Comparison of ENCODE assay signal across 21 cellular contexts in genomic region chr16:77335652-77336234, GRCh38.
DNase-seq lines count a peak whose midpoint lies in the region; ATAC-seq and TF ChIP-seq lines count a peak whose summit lies in the region.
"Had no signal": no experiment of that assay in that cellular context is flagged by ENCODE, and none has a peak within 500 bp of the region (broad histone marks: within the 10 kb centered on the region; RNA-seq: fewer than 3 reads in every experiment).

No MANE protein-coding gene starts in this region.

- no peak for TF ChIP-seq CTCF in Calu3 (IDR thresholded peaks at IDR 0.05; ENCODE audit: unreplicated experiment)
- TF ChIP-seq CTCF in endodermal cell (conservative IDR thresholded peaks at IDR 0.05), result no peak

- H3K9me3 ChIP-seq in endodermal cell (ENCODE audit: control insufficient read depth, low read length), result peaks cover 8% of the 10 kb centered on the region
- H3K9me3 ChIP-seq: BLaER1 treated with 17β-estradiol and CSF1 and Interleukin-3, amounts not matched to agents 10 nM and 100 nM; left lung; sigmoid colon; upper lobe of right lung had no signal

- H3K27ac ChIP-seq in endodermal cell (ENCODE audit: low read depth, low read length), result no peak overlapping the region
- H3K27ac ChIP-seq: BLaER1 treated with 17β-estradiol and CSF1 and Interleukin-3, amounts not matched to agents 10 nM and 100 nM; left lung; sigmoid colon; SK-N-MC; upper lobe of right lung; VCaP had no signal

- H3K4me1 Mint-ChIP-seq in Calu3 (ENCODE audit: low read depth, unreplicated experiment) (peaks cover 11% of the 10 kb centered on the region), endodermal cell (peaks cover 18% of the 10 kb centered on the region)
- H3K4me1 Mint-ChIP-seq: activated naive CD4-positive, alpha-beta T cell treated with anti-CD3 and anti-CD28 coated beads, Interleukin-2, amount 50 U/mL, for 24 hours had no signal

- DNase-seq in Calu3 (peak; percentile 10), endodermal cell (peak; percentile 66), left kidney (ENCODE audit: low read depth, low spot score) (peak; percentile 73), dedifferentiated amniotic fluid mesenchymal stem cell (ENCODE audit: extremely low spot score) (no peak), HK-2 (ENCODE audit: unreplicated experiment) (no peak)
- DNase-seq: activated CD4-positive, alpha-beta T cell treated with anti-CD3 and anti-CD28 coated beads, Interleukin-2, amount 50 U/mL, for 1 hour; HCEC 1CT; KG1; left lung; NCI-H146; sigmoid colon; upper lobe of right lung had no signal

- H3K36me3 ChIP-seq in endodermal cell (ENCODE audit: control insufficient read depth, insufficient read depth, low read length), result peaks cover 39% of the 10 kb centered on the region
- H3K36me3 ChIP-seq: BLaER1 treated with 17β-estradiol and CSF1 and Interleukin-3, amounts not matched to agents 10 nM and 100 nM; left lung; sigmoid colon; upper lobe of right lung had no signal

- H3K36me3 Mint-ChIP-seq in Calu3 (ENCODE audit: insufficient read depth, unreplicated experiment), result peaks cover 4% of the 10 kb centered on the region
- peaks cover 39% of the 10 kb centered on the region for H3K36me3 Mint-ChIP-seq in endodermal cell (ENCODE audit: low read depth)
- H3K36me3 Mint-ChIP-seq: activated naive CD4-positive, alpha-beta T cell treated with anti-CD3 and anti-CD28 coated beads, Interleukin-2, amount 50 U/mL, for 24 hours had no signal

- intact Hi-C loops in Calu3 (cut with micrococcal nuclease; ENCODE audit: unreplicated experiment), result no loop called here

- peak overlapping the region; percentile 61 for H3K27ac Mint-ChIP-seq in Calu3 (ENCODE audit: unreplicated experiment)
- peak overlapping the region; percentile 10 for H3K27ac Mint-ChIP-seq in endodermal cell
- H3K27ac Mint-ChIP-seq: activated naive CD4-positive, alpha-beta T cell treated with anti-CD3 and anti-CD28 coated beads, Interleukin-2, amount 50 U/mL, for 24 hours; activated T-helper 1 cell treated with anti-CD3 and anti-CD28 coated beads, Interleukin-12 subunit alpha, Interleukin-12 subunit beta, Interleukin-2, Interleukin-4 antibody, amounts not matched to agents 30 ng/mL and 10 ng/mL and 1 ng/mL, durations not matched to agents 14 hours and 24 hours and 36 hours had no signal

- no peak overlapping the region for H3K4me3 ChIP-seq in endodermal cell (ENCODE audit: low read length)
- H3K4me3 ChIP-seq: BLaER1 treated with 17β-estradiol and CSF1 and Interleukin-3, amounts not matched to agents 10 nM and 100 nM; left lung; sigmoid colon; SK-N-MC; upper lobe of right lung had no signal

- no peaks in the 10 kb centered on the region for H3K27me3 Mint-ChIP-seq in Calu3 (ENCODE audit: unreplicated experiment)
- H3K27me3 Mint-ChIP-seq in endodermal cell (ENCODE audit: insufficient read depth), result no peaks in the 10 kb centered on the region

- no peak for TF ChIP-seq RAD21 in Ishikawa (IDR thresholded peaks at IDR 0.05; ENCODE audit: low read depth)

- H3K4me1 ChIP-seq in endodermal cell (ENCODE audit: control insufficient read depth, insufficient read depth, low read length), result peaks cover 5% of the 10 kb centered on the region
- H3K4me1 ChIP-seq: left lung, sigmoid colon, upper lobe of right lung had no signal

- ATAC-seq in HG03520 (IDR thresholded peaks at IDR 0.05; ENCODE audit: unreplicated experiment) (no peak), GM21576 (IDR thresholded peaks at IDR 0.05; ENCODE audit: unreplicated experiment) (no peak)
- ATAC-seq: esophagus mucosa, left lung, upper lobe of right lung had no signal

- TF ChIP-seq EP300 in Ishikawa (IDR thresholded peaks at IDR 0.05; ENCODE audit: borderline replicate concordance), result no peak

- no peaks in the 10 kb centered on the region for H3K27me3 ChIP-seq in endodermal cell (ENCODE audit: control insufficient read depth, insufficient read depth, low read length, poor library complexity, severe bottlenecking)
- H3K27me3 ChIP-seq: BLaER1 treated with 17β-estradiol and CSF1 and Interleukin-3, amounts not matched to agents 10 nM and 100 nM; left lung; sigmoid colon; upper lobe of right lung had no signal

- H3K4me3 Mint-ChIP-seq in Calu3 (ENCODE audit: low read depth, unreplicated experiment), result no peak overlapping the region
- no peak overlapping the region for H3K4me3 Mint-ChIP-seq in endodermal cell
- H3K4me3 Mint-ChIP-seq: activated naive CD4-positive, alpha-beta T cell treated with anti-CD3 and anti-CD28 coated beads, Interleukin-2, amount 50 U/mL, for 24 hours; activated T-helper 1 cell treated with anti-CD3 and anti-CD28 coated beads, Interleukin-12 subunit alpha, Interleukin-12 subunit beta, Interleukin-2, Interleukin-4 antibody, amounts not matched to agents 30 ng/mL and 10 ng/mL and 1 ng/mL, durations not matched to agents 14 hours and 24 hours and 36 hours had no signal

- no peak overlapping the region for H3K9ac ChIP-seq in endodermal cell (ENCODE audit: extremely low read depth, low read length, poor library complexity, severe bottlenecking)
- H3K9ac ChIP-seq: BLaER1 treated with 17β-estradiol and CSF1 and Interleukin-3, amounts not matched to agents 10 nM and 100 nM had no signal

- CTCF ChIA-PET in Calu3 (lab: Charles Lee), result no interaction called here

- H3K9me3 Mint-ChIP-seq in Calu3 (ENCODE audit: low read depth, unreplicated experiment) (no peaks in the 10 kb centered on the region), endodermal cell (peaks cover under 1% of the 10 kb centered on the region)
- H3K9me3 Mint-ChIP-seq: activated naive CD4-positive, alpha-beta T cell treated with anti-CD3 and anti-CD28 coated beads, Interleukin-2, amount 50 U/mL, for 24 hours; activated T-helper 1 cell treated with anti-CD3 and anti-CD28 coated beads, Interleukin-12 subunit alpha, Interleukin-12 subunit beta, Interleukin-2, Interleukin-4 antibody, amounts not matched to agents 30 ng/mL and 10 ng/mL and 1 ng/mL, durations not matched to agents 14 hours and 24 hours and 36 hours had no signal

- BruUV-seq in Calu3 (replicated peaks; lab: Mats Ljungman, UMichigan), result no TSS peak

- 91 to 93% methylated on average over 5 to 12 of the region's 12 CpGs for WGBS in endodermal cell (ENCODE audit: insufficient coverage in 1 of 2, insufficient read length in 1 of 2), 2 experiments

TF ChIP-seq in Ishikawa, 13 proteins besides CTCF, POLR2A, EP300 and RAD21:
- TF ChIP-seq, protein P1, sequence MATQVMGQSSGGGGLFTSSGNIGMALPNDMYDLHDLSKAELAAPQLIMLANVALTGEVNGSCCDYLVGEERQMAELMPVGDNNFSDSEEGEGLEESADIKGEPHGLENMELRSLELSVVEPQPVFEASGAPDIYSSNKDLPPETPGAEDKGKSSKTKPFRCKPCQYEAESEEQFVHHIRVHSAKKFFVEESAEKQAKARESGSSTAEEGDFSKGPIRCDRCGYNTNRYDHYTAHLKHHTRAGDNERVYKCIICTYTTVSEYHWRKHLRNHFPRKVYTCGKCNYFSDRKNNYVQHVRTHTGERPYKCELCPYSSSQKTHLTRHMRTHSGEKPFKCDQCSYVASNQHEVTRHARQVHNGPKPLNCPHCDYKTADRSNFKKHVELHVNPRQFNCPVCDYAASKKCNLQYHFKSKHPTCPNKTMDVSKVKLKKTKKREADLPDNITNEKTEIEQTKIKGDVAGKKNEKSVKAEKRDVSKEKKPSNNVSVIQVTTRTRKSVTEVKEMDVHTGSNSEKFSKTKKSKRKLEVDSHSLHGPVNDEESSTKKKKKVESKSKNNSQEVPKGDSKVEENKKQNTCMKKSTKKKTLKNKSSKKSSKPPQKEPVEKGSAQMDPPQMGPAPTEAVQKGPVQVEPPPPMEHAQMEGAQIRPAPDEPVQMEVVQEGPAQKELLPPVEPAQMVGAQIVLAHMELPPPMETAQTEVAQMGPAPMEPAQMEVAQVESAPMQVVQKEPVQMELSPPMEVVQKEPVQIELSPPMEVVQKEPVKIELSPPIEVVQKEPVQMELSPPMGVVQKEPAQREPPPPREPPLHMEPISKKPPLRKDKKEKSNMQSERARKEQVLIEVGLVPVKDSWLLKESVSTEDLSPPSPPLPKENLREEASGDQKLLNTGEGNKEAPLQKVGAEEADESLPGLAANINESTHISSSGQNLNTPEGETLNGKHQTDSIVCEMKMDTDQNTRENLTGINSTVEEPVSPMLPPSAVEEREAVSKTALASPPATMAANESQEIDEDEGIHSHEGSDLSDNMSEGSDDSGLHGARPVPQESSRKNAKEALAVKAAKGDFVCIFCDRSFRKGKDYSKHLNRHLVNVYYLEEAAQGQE (IDR thresholded peaks at IDR 0.05; ENCODE audit: low read depth), result no peak
- TF ChIP-seq TEAD4 (IDR thresholded peaks at IDR 0.05) (peak; percentile 29; the same call in 1 of the 2 replicates), ZBTB7A (IDR thresholded peaks at IDR 0.05; ENCODE audit: low read depth) (no peak), YY1 (IDR thresholded peaks at IDR 0.05; ENCODE audit: low read depth) (no peak), TCF12 (IDR thresholded peaks at IDR 0.05; ENCODE audit: low read depth) (peak; percentile 66), TAF1 (IDR thresholded peaks at IDR 0.05; ENCODE audit: low read depth) (no peak), CEBPB (IDR thresholded peaks at IDR 0.05) (no peak), NFIC (IDR thresholded peaks at IDR 0.05) (0 out of 2 replicates have a peak, but pooled peaks have one; percentile 14), FOXM1 (IDR thresholded peaks at IDR 0.05; ENCODE audit: borderline replicate concordance, low read depth) (no peak), CREB1 (IDR thresholded peaks at IDR 0.05; ENCODE audit: low read depth) (no peak), EGR1 (IDR thresholded peaks at IDR 0.05) (no peak)
- TF ChIP-seq, protein P2, sequence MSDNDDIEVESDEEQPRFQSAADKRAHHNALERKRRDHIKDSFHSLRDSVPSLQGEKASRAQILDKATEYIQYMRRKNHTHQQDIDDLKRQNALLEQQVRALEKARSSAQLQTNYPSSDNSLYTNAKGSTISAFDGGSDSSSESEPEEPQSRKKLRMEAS (IDR thresholded peaks at IDR 0.05), result peak; percentile 36; the same call in 1 of the 2 replicates
- TF ChIP-seq, protein P3, sequence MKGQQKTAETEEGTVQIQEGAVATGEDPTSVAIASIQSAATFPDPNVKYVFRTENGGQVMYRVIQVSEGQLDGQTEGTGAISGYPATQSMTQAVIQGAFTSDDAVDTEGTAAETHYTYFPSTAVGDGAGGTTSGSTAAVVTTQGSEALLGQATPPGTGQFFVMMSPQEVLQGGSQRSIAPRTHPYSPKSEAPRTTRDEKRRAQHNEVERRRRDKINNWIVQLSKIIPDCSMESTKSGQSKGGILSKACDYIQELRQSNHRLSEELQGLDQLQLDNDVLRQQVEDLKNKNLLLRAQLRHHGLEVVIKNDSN (IDR thresholded peaks at IDR 0.05), result no peak

Comparison
In these comparisons a context has a peak if more than half of its experiments do, and no peak if none do; other contexts are left out.
1. DNase-seq: peak in Calu3 (single experiment), endodermal cell (single experiment) and left kidney (single experiment); none in dedifferentiated amniotic fluid mesenchymal stem cell (single experiment) and HK-2 (single experiment).